Comparison of ENCODE assay signal across 1 cellular context in genomic region chr13:27270594-27271520, GRCh38.
A peak's percentile ranks its signal among the peaks of the same experiment; 100 is the strongest.
TF ChIP-seq lines count a peak whose summit lies in the region.

Gene RASL11A (plus strand): TSS chr13:27270830. CDS start chr13:27270945, 115 bp downstream.

TF ChIP-seq in HEK293, 187 proteins besides CTCF, POLR2A, EP300 and RAD21 (continued from another document and continues in another):
- 0 out of 2 replicates have a peak, but pooled peaks have one; percentile 37 for TF ChIP-seq ZNF777 (tag by site-specific recombination; IDR thresholded peaks at IDR 0.05; ENCODE audit: borderline replicate concordance)
- TF ChIP-seq HOXC10 (CRISPR knock-in tag; IDR thresholded peaks at IDR 0.05) = no peak
- no peak for TF ChIP-seq ZNF488 (tag by site-specific recombination; IDR thresholded peaks at IDR 0.05)
- TF ChIP-seq KLF7 (tag by site-specific recombination; IDR thresholded peaks at IDR 0.05; ENCODE audit: borderline replicate concordance) = 0 out of 2 replicates have a peak, but pooled peaks have one; percentile 33
- TF ChIP-seq ZBTB11 (tag by site-specific recombination; conservative IDR thresholded peaks at IDR 0.05; ENCODE audit: low read depth) = peak; percentile 82; the same call in 1 of the 2 replicates
- TF ChIP-seq KLF10 (tag by site-specific recombination; IDR thresholded peaks at IDR 0.05) = peak; percentile 70
- no peak for TF ChIP-seq ZNF555 (tag by site-specific recombination; conservative IDR thresholded peaks at IDR 0.05)
- TF ChIP-seq PRDM6 (tag by site-specific recombination; IDR thresholded peaks at IDR 0.05) = no peak
- TF ChIP-seq KLF1 (tag by site-specific recombination; IDR thresholded peaks at IDR 0.05) = peak; percentile 36
- no peak for TF ChIP-seq ZNF239 (tag by site-specific recombination; IDR thresholded peaks at IDR 0.05)
- TF ChIP-seq ZNF202 (tag by site-specific recombination; IDR thresholded peaks at IDR 0.05; ENCODE audit: borderline replicate concordance) = no peak
- peak; percentile 68; the same call in 1 of the 2 replicates for TF ChIP-seq ZBTB17 (tag by site-specific recombination; IDR thresholded peaks at IDR 0.05)
- TF ChIP-seq ZNF670 (tag by site-specific recombination; IDR thresholded peaks at IDR 0.05; ENCODE audit: low read depth) = no peak
- 0 out of 2 replicates have a peak, but pooled peaks have one; percentile 21 for TF ChIP-seq ZNF580 (tag by site-specific recombination; IDR thresholded peaks at IDR 0.05)
- TF ChIP-seq TRIM28 (IDR thresholded peaks at IDR 0.05; ENCODE audit: borderline replicate concordance, low read length) = 0 out of 2 replicates have a peak, but pooled peaks have one; percentile 16
- no peak for TF ChIP-seq INSM2 (tag by site-specific recombination; IDR thresholded peaks at IDR 0.05)
- no peak for TF ChIP-seq ZFP41 (tag by site-specific recombination; IDR thresholded peaks at IDR 0.05; ENCODE audit: borderline replicate concordance)
- no peak for TF ChIP-seq HOXD13 (CRISPR knock-in tag; IDR thresholded peaks at IDR 0.05; ENCODE audit: borderline replicate concordance)
- 0 out of 2 replicates have a peak, but pooled peaks have one; percentile 43 for TF ChIP-seq ZNF169 (tag by site-specific recombination; IDR thresholded peaks at IDR 0.05)
- TF ChIP-seq BCL11B (tag by site-specific recombination; IDR thresholded peaks at IDR 0.05; ENCODE audit: low read depth) = peak; percentile 91
- no peak for TF ChIP-seq ZNF792 (tag by site-specific recombination; IDR thresholded peaks at IDR 0.05)
- TF ChIP-seq ZNF19 (tag by site-specific recombination; IDR thresholded peaks at IDR 0.05; ENCODE audit: low read depth) = no peak
- TF ChIP-seq ZNF23 (tag by site-specific recombination; IDR thresholded peaks at IDR 0.05; ENCODE audit: borderline replicate concordance) = no peak
- peak; percentile 90 for TF ChIP-seq ZNF335 (tag by site-specific recombination; conservative IDR thresholded peaks at IDR 0.05)
- no peak; the same call in 1 of the 2 replicates for TF ChIP-seq ZNF394 (tag by site-specific recombination; IDR thresholded peaks at IDR 0.05; ENCODE audit: borderline replicate concordance)
- TF ChIP-seq TCF7L2 (IDR thresholded peaks at IDR 0.05; ENCODE audit: borderline replicate concordance, low read depth, low read length) = no peak
- no peak for TF ChIP-seq YY2 (tag by site-specific recombination; IDR thresholded peaks at IDR 0.05)
- TF ChIP-seq ZBTB21 (tag by site-specific recombination; IDR thresholded peaks at IDR 0.05) = no peak
- no peak for TF ChIP-seq SCRT2 (tag by site-specific recombination; IDR thresholded peaks at IDR 0.05)
- TF ChIP-seq ZNF76 (tag by site-specific recombination; IDR thresholded peaks at IDR 0.05; ENCODE audit: borderline replicate concordance, low read depth) = peak; percentile 61; the same call in 1 of the 2 replicates
- no peak for TF ChIP-seq TSHZ1 (tag by site-specific recombination; IDR thresholded peaks at IDR 0.05; ENCODE audit: borderline replicate concordance)
- TF ChIP-seq PRDM4 (tag by site-specific recombination; IDR thresholded peaks at IDR 0.05) = no peak
- no peak for TF ChIP-seq ZNF221 (tag by site-specific recombination; IDR thresholded peaks at IDR 0.05; ENCODE audit: borderline replicate concordance)
- TF ChIP-seq ZBTB20 (tag by site-specific recombination; IDR thresholded peaks at IDR 0.05) = peak; percentile 70
- no peak; the same call in 1 of the 2 replicates for TF ChIP-seq PBX3 (CRISPR knock-in tag; IDR thresholded peaks at IDR 0.05)
- no peak; the same call in 1 of the 2 replicates for TF ChIP-seq ZBTB7A (tag by site-specific recombination; IDR thresholded peaks at IDR 0.05; ENCODE audit: low read depth)
- TF ChIP-seq ZNF292 (tag by site-specific recombination; IDR thresholded peaks at IDR 0.05; ENCODE audit: borderline replicate concordance, low read depth) = no peak
- no peak for TF ChIP-seq ZNF112 (tag by site-specific recombination; IDR thresholded peaks at IDR 0.05)
- TF ChIP-seq MEIS1 (CRISPR knock-in tag; IDR thresholded peaks at IDR 0.05; ENCODE audit: borderline replicate concordance) = no peak
- no peak for TF ChIP-seq ZNF350 (tag by site-specific recombination; IDR thresholded peaks at IDR 0.05)
- TF ChIP-seq ZNF571 (tag by site-specific recombination; IDR thresholded peaks at IDR 0.05) = no peak
- no peak for TF ChIP-seq ZNF837 (tag by site-specific recombination; IDR thresholded peaks at IDR 0.05)
- peak; percentile 72 for TF ChIP-seq PATZ1 (tag by site-specific recombination; IDR thresholded peaks at IDR 0.05)
- no peak for TF ChIP-seq ZNF585B (tag by site-specific recombination; IDR thresholded peaks at IDR 0.05)
- TF ChIP-seq ZXDB (tag by site-specific recombination; IDR thresholded peaks at IDR 0.05) = peak; percentile 86
